Comparison of ENCODE assay signal across 1 cellular context in the genomic region with DNA sequence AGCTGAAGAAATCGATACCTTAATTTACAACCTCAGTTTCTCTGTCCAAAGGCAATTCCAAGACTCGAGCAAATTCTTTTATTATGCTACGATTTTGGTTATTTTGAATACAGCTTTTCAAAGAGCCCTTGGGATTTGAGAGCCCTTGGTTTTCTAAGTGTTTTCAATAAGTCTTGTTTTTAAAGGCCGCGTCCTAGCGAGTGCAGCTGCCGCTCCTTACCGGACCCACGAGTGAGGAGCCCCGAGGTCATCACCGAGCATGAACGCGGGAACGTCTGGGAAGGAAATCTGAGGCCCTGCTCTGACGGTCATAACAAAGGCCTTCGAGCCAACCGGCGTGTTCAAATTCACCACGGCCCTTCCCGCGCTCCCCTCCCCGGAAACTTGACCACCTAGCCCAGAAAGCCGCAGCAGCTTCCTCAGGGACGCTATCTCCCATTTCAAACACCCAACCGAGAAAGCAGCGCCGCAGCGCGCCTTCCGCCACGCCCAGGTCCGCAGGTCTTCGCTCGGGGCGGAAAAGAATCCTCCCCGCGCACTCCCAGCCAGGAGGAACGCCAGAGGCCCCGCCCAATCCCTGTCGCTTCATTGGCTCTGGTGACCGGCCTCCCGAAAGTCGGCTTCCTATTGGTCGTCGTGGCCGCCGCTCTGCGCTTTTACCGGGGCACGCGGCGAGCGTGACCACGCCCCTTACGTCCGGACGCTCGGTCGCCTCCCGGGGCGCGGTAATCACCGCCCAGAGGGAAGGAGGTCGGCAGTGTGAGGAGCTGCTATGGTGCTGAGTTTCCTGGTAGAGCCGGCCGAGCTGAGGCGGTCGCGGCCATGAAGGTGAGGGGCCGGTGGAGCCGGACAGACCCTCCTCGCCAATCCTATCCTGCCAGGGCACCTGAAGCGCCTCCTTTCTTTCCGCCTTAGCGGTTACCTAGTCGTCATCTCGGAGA.
A peak's percentile ranks its signal among the peaks of the same experiment; 100 is the strongest.
TF ChIP-seq lines count a peak whose summit lies in the region.

A gene with protein sequence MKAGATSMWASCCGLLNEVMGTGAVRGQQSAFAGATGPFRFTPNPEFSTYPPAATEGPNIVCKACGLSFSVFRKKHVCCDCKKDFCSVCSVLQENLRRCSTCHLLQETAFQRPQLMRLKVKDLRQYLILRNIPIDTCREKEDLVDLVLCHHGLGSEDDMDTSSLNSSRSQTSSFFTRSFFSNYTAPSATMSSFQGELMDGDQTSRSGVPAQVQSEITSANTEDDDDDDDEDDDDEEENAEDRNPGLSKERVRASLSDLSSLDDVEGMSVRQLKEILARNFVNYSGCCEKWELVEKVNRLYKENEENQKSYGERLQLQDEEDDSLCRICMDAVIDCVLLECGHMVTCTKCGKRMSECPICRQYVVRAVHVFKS (plus strand): TSS at position 728 of the 941 bp plus-strand sequence. CDS start 95 bp downstream, at position 823.

TF ChIP-seq in K562, 482 proteins besides CTCF, POLR2A, EP300 and RAD21 (continued from another document and continues in another):
- TF ChIP-seq ZNF165 (CRISPR knock-in tag; IDR thresholded peaks at IDR 0.05; ENCODE audit: borderline replicate concordance) (0 out of 2 replicates have a peak, but pooled peaks have one; percentile 42), SPI1 (IDR thresholded peaks at IDR 0.05; ENCODE audit: borderline replicate concordance, low read depth, low read length) (0 out of 2 replicates have a peak, but pooled peaks have one; percentile 2), RBFOX2 (IDR thresholded peaks at IDR 0.05; ENCODE audit: low read depth, low read length) (peak; percentile 100), TEAD1 (CRISPR knock-in tag; IDR thresholded peaks at IDR 0.05) (peak in 1 of 2 experiments; percentile 84; a peak in 1 of 4 replicates), XRCC5 (IDR thresholded peaks at IDR 0.05; ENCODE audit: low read depth, low read length) (peak; percentile 82), KLF6 (CRISPR knock-in tag; IDR thresholded peaks at IDR 0.05; ENCODE audit: borderline replicate concordance) (peak; percentile 71; the same call in 1 of the 2 replicates), SUPT5H (IDR thresholded peaks at IDR 0.05) (peak; percentile 98), YY1 (IDR thresholded peaks at IDR 0.05; ENCODE audit: borderline replicate concordance in 1 of 3, control insufficient read depth in 1 of 3, extremely low read depth in 1 of 3, insufficient read depth in 3 of 3, insufficient read length in 1 of 3, insufficient replicate concordance in 2 of 3, low read depth in 1 of 3, low read length in 2 of 3) (peak in 2 of 3 experiments; percentile 41 to 55), TEAD4 (IDR thresholded peaks at IDR 0.05; ENCODE audit: low read length) (peak; percentile 38), TEAD4 (CRISPR knock-in tag; IDR thresholded peaks at IDR 0.05; ENCODE audit: borderline replicate concordance) (no peak), FOXK2 (conservative IDR thresholded peaks at IDR 0.05 in 1 of 2, IDR thresholded peaks at IDR 0.05 in 1 of 2; ENCODE audit: low read depth in 2 of 2) (peak in 1 of 2 experiments; percentile 39; a peak in 1 of 4 replicates), POLR2AphosphoS5 (IDR thresholded peaks at IDR 0.05; ENCODE audit: control insufficient read depth, insufficient read depth, low read depth, low read length) (peak; percentile 94), NFIX (CRISPR knock-in tag; IDR thresholded peaks at IDR 0.05; ENCODE audit: low read depth) (no peak), FOXK1 (CRISPR knock-in tag; IDR thresholded peaks at IDR 0.05; ENCODE audit: borderline replicate concordance) (peak; percentile 83), PML (IDR thresholded peaks at IDR 0.05; ENCODE audit: low read length) (peak; percentile 81; the same call in 1 of the 2 replicates), SETDB1 (IDR thresholded peaks at IDR 0.05; ENCODE audit: low read length) (no peak), ATF7 (IDR thresholded peaks at IDR 0.05) (peak; percentile 88), NRF1 (conservative IDR thresholded peaks at IDR 0.05 in 1 of 2, IDR thresholded peaks at IDR 0.05 in 1 of 2) (peak; percentile 90 to 91), ZSCAN32 (CRISPR knock-in tag; IDR thresholded peaks at IDR 0.05) (peak; percentile 60; the same call in 1 of the 2 replicates), GTF2F1 (IDR thresholded peaks at IDR 0.05; ENCODE audit: low read depth, low read length) (0 out of 2 replicates have a peak, but pooled peaks have one; percentile 21), E2F8 (IDR thresholded peaks at IDR 0.05; ENCODE audit: low read depth, partially characterized antibody) (peak; percentile 80), USF1 (CRISPR knock-in tag; IDR thresholded peaks at IDR 0.05) (peak; percentile 87), ILK (tag; IDR thresholded peaks at IDR 0.05; ENCODE audit: borderline replicate concordance, low read depth) (no peak), TCFL5 (CRISPR knock-in tag; conservative IDR thresholded peaks at IDR 0.05) (no peak), TCF3 (CRISPR knock-in tag; IDR thresholded peaks at IDR 0.05) (0 out of 2 replicates have a peak, but pooled peaks have one; percentile 2), PCBP1 (IDR thresholded peaks at IDR 0.05; ENCODE audit: low read depth, low read length, poor library complexity, severe bottlenecking) (peak; percentile 74)
- TF ChIP-seq, protein P1, sequence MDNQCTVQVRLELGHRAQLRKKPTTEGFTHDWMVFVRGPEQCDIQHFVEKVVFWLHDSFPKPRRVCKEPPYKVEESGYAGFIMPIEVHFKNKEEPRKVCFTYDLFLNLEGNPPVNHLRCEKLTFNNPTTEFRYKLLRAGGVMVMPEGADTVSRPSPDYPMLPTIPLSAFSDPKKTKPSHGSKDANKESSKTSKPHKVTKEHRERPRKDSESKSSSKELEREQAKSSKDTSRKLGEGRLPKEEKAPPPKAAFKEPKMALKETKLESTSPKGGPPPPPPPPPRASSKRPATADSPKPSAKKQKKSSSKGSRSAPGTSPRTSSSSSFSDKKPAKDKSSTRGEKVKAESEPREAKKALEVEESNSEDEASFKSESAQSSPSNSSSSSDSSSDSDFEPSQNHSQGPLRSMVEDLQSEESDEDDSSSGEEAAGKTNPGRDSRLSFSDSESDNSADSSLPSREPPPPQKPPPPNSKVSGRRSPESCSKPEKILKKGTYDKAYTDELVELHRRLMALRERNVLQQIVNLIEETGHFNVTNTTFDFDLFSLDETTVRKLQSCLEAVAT (IDR thresholded peaks at IDR 0.05): 0 out of 4 replicates have a peak, but pooled peaks have one; percentile 10 to 12
- TF ChIP-seq, protein P2, sequence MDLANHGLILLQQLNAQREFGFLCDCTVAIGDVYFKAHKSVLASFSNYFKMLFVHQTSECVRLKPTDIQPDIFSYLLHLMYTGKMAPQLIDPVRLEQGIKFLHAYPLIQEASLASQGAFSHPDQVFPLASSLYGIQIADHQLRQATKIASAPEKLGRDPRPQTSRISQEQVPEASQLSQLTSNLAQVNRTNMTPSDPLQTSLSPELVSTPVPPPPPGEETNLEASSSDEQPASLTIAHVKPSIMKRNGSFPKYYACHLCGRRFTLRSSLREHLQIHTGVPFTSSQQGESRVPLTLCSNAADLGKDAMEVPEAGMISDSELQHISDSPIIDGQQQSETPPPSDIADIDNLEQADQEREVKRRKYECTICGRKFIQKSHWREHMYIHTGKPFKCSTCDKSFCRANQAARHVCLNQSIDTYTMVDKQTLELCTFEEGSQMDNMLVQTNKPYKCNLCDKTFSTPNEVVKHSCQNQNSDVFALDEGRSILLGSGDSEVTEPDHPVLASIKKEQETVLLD (IDR thresholded peaks at IDR 0.05): peak; percentile 99
- TF ChIP-seq, protein P3, sequence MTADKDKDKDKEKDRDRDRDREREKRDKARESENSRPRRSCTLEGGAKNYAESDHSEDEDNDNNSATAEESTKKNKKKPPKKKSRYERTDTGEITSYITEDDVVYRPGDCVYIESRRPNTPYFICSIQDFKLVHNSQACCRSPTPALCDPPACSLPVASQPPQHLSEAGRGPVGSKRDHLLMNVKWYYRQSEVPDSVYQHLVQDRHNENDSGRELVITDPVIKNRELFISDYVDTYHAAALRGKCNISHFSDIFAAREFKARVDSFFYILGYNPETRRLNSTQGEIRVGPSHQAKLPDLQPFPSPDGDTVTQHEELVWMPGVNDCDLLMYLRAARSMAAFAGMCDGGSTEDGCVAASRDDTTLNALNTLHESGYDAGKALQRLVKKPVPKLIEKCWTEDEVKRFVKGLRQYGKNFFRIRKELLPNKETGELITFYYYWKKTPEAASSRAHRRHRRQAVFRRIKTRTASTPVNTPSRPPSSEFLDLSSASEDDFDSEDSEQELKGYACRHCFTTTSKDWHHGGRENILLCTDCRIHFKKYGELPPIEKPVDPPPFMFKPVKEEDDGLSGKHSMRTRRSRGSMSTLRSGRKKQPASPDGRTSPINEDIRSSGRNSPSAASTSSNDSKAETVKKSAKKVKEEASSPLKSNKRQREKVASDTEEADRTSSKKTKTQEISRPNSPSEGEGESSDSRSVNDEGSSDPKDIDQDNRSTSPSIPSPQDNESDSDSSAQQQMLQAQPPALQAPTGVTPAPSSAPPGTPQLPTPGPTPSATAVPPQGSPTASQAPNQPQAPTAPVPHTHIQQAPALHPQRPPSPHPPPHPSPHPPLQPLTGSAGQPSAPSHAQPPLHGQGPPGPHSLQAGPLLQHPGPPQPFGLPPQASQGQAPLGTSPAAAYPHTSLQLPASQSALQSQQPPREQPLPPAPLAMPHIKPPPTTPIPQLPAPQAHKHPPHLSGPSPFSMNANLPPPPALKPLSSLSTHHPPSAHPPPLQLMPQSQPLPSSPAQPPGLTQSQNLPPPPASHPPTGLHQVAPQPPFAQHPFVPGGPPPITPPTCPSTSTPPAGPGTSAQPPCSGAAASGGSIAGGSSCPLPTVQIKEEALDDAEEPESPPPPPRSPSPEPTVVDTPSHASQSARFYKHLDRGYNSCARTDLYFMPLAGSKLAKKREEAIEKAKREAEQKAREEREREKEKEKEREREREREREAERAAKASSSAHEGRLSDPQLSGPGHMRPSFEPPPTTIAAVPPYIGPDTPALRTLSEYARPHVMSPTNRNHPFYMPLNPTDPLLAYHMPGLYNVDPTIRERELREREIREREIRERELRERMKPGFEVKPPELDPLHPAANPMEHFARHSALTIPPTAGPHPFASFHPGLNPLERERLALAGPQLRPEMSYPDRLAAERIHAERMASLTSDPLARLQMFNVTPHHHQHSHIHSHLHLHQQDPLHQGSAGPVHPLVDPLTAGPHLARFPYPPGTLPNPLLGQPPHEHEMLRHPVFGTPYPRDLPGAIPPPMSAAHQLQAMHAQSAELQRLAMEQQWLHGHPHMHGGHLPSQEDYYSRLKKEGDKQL (CRISPR knock-in tag; IDR thresholded peaks at IDR 0.05; ENCODE audit: borderline replicate concordance): no peak
- TF ChIP-seq, protein P4, sequence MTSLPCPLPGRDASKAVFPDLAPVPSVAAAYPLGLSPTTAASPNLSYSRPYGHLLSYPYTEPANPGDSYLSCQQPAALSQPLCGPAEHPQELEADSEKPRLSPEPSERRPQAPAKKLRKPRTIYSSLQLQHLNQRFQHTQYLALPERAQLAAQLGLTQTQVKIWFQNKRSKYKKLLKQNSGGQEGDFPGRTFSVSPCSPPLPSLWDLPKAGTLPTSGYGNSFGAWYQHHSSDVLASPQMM (CRISPR knock-in tag; IDR thresholded peaks at IDR 0.05): no peak
- TF ChIP-seq, protein P5, sequence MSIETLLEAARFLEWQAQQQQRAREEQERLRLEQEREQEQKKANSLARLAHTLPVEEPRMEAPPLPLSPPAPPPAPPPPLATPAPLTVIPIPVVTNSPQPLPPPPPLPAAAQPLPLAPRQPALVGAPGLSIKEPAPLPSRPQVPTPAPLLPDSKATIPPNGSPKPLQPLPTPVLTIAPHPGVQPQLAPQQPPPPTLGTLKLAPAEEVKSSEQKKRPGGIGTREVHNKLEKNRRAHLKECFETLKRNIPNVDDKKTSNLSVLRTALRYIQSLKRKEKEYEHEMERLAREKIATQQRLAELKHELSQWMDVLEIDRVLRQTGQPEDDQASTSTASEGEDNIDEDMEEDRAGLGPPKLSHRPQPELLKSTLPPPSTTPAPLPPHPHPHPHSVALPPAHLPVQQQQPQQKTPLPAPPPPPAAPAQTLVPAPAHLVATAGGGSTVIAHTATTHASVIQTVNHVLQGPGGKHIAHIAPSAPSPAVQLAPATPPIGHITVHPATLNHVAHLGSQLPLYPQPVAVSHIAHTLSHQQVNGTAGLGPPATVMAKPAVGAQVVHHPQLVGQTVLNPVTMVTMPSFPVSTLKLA (conservative IDR thresholded peaks at IDR 0.05): peak; percentile 94 to 96
- TF ChIP-seq, protein P6, sequence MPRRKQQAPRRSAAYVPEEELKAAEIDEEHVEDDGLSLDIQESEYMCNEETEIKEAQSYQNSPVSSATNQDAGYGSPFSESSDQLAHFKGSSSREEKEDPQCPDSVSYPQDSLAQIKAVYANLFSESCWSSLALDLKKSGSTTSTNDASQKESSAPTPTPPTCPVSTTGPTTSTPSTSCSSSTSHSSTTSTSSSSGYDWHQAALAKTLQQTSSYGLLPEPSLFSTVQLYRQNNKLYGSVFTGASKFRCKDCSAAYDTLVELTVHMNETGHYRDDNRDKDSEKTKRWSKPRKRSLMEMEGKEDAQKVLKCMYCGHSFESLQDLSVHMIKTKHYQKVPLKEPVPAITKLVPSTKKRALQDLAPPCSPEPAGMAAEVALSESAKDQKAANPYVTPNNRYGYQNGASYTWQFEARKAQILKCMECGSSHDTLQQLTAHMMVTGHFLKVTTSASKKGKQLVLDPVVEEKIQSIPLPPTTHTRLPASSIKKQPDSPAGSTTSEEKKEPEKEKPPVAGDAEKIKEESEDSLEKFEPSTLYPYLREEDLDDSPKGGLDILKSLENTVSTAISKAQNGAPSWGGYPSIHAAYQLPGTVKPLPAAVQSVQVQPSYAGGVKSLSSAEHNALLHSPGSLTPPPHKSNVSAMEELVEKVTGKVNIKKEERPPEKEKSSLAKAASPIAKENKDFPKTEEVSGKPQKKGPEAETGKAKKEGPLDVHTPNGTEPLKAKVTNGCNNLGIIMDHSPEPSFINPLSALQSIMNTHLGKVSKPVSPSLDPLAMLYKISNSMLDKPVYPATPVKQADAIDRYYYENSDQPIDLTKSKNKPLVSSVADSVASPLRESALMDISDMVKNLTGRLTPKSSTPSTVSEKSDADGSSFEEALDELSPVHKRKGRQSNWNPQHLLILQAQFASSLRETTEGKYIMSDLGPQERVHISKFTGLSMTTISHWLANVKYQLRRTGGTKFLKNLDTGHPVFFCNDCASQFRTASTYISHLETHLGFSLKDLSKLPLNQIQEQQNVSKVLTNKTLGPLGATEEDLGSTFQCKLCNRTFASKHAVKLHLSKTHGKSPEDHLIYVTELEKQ (CRISPR knock-in tag; IDR thresholded peaks at IDR 0.05): no peak
